Comparison of ENCODE assay signal across 11 cellular contexts in genomic region chr7:33671521-33672262, GRCh38.
A peak's percentile ranks its signal among the peaks of the same experiment; 100 is the strongest.
DNase-seq lines count a peak whose midpoint lies in the region; ATAC-seq, FAIRE-seq and TF ChIP-seq lines count a peak whose summit lies in the region.
"Had no signal": no experiment of that assay in that cellular context is flagged by ENCODE, and none has a peak within 500 bp of the region (broad histone marks: within the 10 kb centered on the region; RNA-seq: fewer than 3 reads in every experiment).

No MANE protein-coding gene starts in this region.

- H3K9me3 ChIP-seq in CD4-positive, alpha-beta T cell (ENCODE audit: control insufficient read depth, low read length), result no peaks in the 10 kb centered on the region
- H3K9me3 ChIP-seq in CD8-positive, alpha-beta memory T cell (ENCODE audit: low read length), result no peaks in the 10 kb centered on the region

- no peak for FAIRE-seq in GM19239 (lab: Jason Lieb, UNC)
- FAIRE-seq: A204.1, kidney had no signal

- POLR2A ChIA-PET in CD4-positive, alpha-beta T cell (lab: Charles Lee), result no interaction called here
- POLR2A ChIA-PET in CD8-positive, alpha-beta memory T cell (lab: Charles Lee), result no interaction called here

- no peak for TF ChIP-seq CTCF in CD4-positive, alpha-beta T cell (IDR thresholded peaks at IDR 0.05)

- H3K27ac Mint-ChIP-seq in CD4-positive, alpha-beta T cell, result no peak overlapping the region
- no peak overlapping the region for H3K27ac Mint-ChIP-seq in CD8-positive, alpha-beta memory T cell

- no peaks in the 10 kb centered on the region for H3K27me3 ChIP-seq in CD4-positive, alpha-beta T cell (ENCODE audit: control insufficient read depth, insufficient read depth, low read length)
- H3K27me3 ChIP-seq in CD8-positive, alpha-beta memory T cell (ENCODE audit: insufficient read depth, low read length, poor library complexity, severe bottlenecking), result no peaks in the 10 kb centered on the region

- no peaks in the 10 kb centered on the region for H3K9me3 Mint-ChIP-seq in CD4-positive, alpha-beta T cell
- H3K9me3 Mint-ChIP-seq in CD8-positive, alpha-beta memory T cell, result no peaks in the 10 kb centered on the region

- no peaks in the 10 kb centered on the region for H3K27me3 Mint-ChIP-seq in CD4-positive, alpha-beta T cell
- no peaks in the 10 kb centered on the region for H3K27me3 Mint-ChIP-seq in CD8-positive, alpha-beta memory T cell

- ATAC-seq in HG03095 (IDR thresholded peaks at IDR 0.05; ENCODE audit: unreplicated experiment), result peak; percentile 62
- ATAC-seq in CD4-positive, alpha-beta T cell (ENCODE audit: poor library complexity), result no peak
- ATAC-seq: sciatic nerve had no signal

- H3K36me3 ChIP-seq in CD8-positive, alpha-beta memory T cell (ENCODE audit: insufficient read depth, low read length), result no peaks in the 10 kb centered on the region

- no peaks in the 10 kb centered on the region for H3K4me1 ChIP-seq in CD8-positive, alpha-beta memory T cell (ENCODE audit: insufficient read depth, low read length)

- H3K27ac ChIP-seq in CD4-positive, alpha-beta T cell (ENCODE audit: low read depth, low read length), result no peak overlapping the region
- no peak overlapping the region for H3K27ac ChIP-seq in CD8-positive, alpha-beta memory T cell (ENCODE audit: low read depth, low read length)

- CTCF ChIA-PET in CD4-positive, alpha-beta T cell (lab: Charles Lee), result no interaction called here
- CTCF ChIA-PET in CD8-positive, alpha-beta memory T cell (lab: Charles Lee), result no interaction called here

- H3K4me3 ChIP-seq in CD8-positive, alpha-beta memory T cell (ENCODE audit: low read length), result no peak overlapping the region

- peaks cover 4% of the 10 kb centered on the region for H3K36me3 Mint-ChIP-seq in CD4-positive, alpha-beta T cell (ENCODE audit: low read depth)
- H3K36me3 Mint-ChIP-seq in CD8-positive, alpha-beta memory T cell, result peaks cover 0 to 5% (median 2%) of the 10 kb centered on the region in 3 donors

- intact Hi-C loops in CD4-positive, alpha-beta T cell (cut with DNase I, micrococcal nuclease), result no loop called here

- no peaks in the 10 kb centered on the region for H3K4me1 Mint-ChIP-seq in CD4-positive, alpha-beta T cell (ENCODE audit: low read depth)
- H3K4me1 Mint-ChIP-seq in CD8-positive, alpha-beta memory T cell, result no peaks in the 10 kb centered on the region

- DNase-seq in NCI-H2107 treated with DMSO at 0.1 percent for 48 hours (lab: John Stamatoyannopoulos, UW; ENCODE audit: unreplicated experiment) (peak; percentile 57), NCI-H2107 (lab: John Stamatoyannopoulos, UW) (no peak), NCI-H748 (lab: John Stamatoyannopoulos, UW; ENCODE audit: unreplicated experiment) (peak; percentile 49), C1 segment of cervical spinal cord (lab: John Stamatoyannopoulos, UW) (no peak), GM19239 (ENCODE audit: insufficient read length, low spot score) (no peak)
- no peak for DNase-seq in CD4-positive, alpha-beta T cell
- no peak for DNase-seq in CD8-positive, alpha-beta memory T cell
- DNase-seq: kidney had no signal

- no peak overlapping the region for H3K4me3 Mint-ChIP-seq in CD4-positive, alpha-beta T cell
- no peak overlapping the region for H3K4me3 Mint-ChIP-seq in CD8-positive, alpha-beta memory T cell

Comparison
In these comparisons a context has a peak if more than half of its experiments do, and no peak if none do; other contexts are left out.
1. DNase-seq: peak in NCI-H2107 treated with DMSO at 0.1 percent for 48 hours (single experiment) and NCI-H748 (single experiment); none in NCI-H2107 (single experiment), CD4-positive, alpha-beta T cell (0 of 10), C1 segment of cervical spinal cord (0 of 14), GM19239 (single experiment) and CD8-positive, alpha-beta memory T cell (0 of 5).